8 cellular contexts compared by ENCODE assay signal in the genomic region with DNA sequence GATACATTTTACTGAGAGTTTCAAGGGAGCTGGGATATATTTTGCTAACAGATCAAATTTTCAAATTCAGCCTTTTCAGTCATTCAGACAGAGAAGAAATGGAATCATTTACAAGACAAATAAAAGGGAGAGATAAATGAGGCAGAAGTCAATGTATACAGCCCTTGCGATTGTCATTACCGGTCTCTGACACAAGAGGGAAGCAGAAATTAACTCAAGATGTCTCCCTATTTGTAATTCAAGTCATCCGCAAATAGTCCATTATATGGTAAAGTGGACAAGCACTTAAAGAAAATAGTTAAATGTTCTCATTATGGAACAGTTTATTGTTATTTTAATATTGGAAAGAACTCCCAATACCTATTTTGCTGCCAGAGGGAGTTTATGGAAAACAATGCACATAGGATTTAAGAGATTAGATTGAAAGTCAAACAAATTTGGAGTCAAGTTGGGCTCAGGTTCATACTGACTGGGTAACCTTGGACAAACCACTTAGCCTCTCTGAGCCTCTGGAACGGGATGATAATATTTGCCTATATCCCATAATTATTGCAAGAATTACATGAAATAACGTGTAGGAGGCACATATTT.
DNase-seq lines count a peak whose midpoint lies in the region; ATAC-seq and TF ChIP-seq lines count a peak whose summit lies in the region.

No MANE protein-coding gene starts in this region.

- H3K4me1 Mint-ChIP-seq in mesothelial cell of epicardium = no peaks in the 10 kb centered on the region

- no peak overlapping the region for H3K27ac ChIP-seq in 22Rv1

- ATAC-seq in GM18861 (IDR thresholded peaks at IDR 0.05; ENCODE audit: unreplicated experiment) (no peak), GM18519 (IDR thresholded peaks at IDR 0.05; ENCODE audit: low FRiP score, unreplicated experiment) (no peak)

- peaks cover 7% of the 10 kb centered on the region for H3K9me3 Mint-ChIP-seq in mesothelial cell of epicardium

- H3K27me3 Mint-ChIP-seq in mesothelial cell of epicardium (ENCODE audit: low read depth) = peaks cover 57% of the 10 kb centered on the region

- no peak overlapping the region for H3K4me3 Mint-ChIP-seq in mesothelial cell of epicardium

- DNase-seq in GM03348 (ENCODE audit: low spot score) = peak; percentile 56
- peak; percentile 41 for DNase-seq in NCI-H526 treated with DMSO at 0.1 percent for 48 hours (lab: John Stamatoyannopoulos, UW)
- DNase-seq in cerebellum (ENCODE audit: low spot score) = peak; percentile 17
- DNase-seq in mesothelial cell of epicardium (ENCODE audit: low spot score in 2 of 2, unreplicated experiment in 2 of 2) = no peak
- DNase-seq in SKM-1 treated with dmso at 0.1 percent for 144 hours (lab: John Stamatoyannopoulos, UW; ENCODE audit: unreplicated experiment) = no peak

- H3K36me3 Mint-ChIP-seq in mesothelial cell of epicardium = no peaks in the 10 kb centered on the region

- TF ChIP-seq CTCF in 22Rv1 (IDR thresholded peaks at IDR 0.05) = peak; percentile 61
- peak; percentile 60 for TF ChIP-seq CTCF in mesothelial cell of epicardium (IDR thresholded peaks at IDR 0.05; ENCODE audit: unreplicated experiment)

- no peak overlapping the region for H3K27ac Mint-ChIP-seq in mesothelial cell of epicardium

Comparison
In these comparisons a context has a peak if more than half of its experiments do, and no peak if none do; other contexts are left out.
1. DNase-seq: peak in GM03348 (single experiment), NCI-H526 treated with DMSO at 0.1 percent for 48 hours (single experiment) and cerebellum (single experiment); none in mesothelial cell of epicardium (0 of 2) and SKM-1 treated with dmso at 0.1 percent for 144 hours (single experiment).